In the genomic region with DNA sequence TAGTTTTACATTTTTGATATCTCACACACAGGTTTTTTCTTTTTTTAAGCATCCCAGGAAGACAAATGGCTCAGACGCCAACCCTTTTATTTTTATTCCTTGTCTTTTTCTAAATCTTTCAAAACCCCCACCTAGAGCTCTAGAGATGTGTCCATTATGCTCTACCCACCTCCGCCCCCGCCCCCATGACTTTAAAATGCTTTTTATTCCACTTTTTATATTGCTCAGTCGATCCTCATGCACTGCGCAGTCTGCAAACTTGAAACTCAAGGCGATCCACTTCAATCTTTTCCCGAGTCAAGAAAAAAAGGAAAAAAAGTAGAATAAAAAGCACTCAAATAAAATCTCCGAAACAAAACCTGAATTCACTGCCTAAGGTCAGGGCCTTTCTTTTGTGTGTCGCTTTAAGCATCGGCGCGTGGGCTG, we compare ENCODE assay signal across 8 cellular contexts. TPM values are rescaled to one million over a fixed set of nuclear protein-coding genes. Genes with fewer than 3 reads are reported as not detected.
DNase-seq lines count a peak whose midpoint lies in the region; ATAC-seq and TF ChIP-seq lines count a peak whose summit lies in the region.

No MANE protein-coding gene starts in this region.

- TF ChIP-seq CTCF in DND-41 (IDR thresholded peaks at IDR 0.05; ENCODE audit: borderline replicate concordance, extremely low read depth, low read length, poor library complexity, severe bottlenecking) (no peak), chondrocyte (IDR thresholded peaks at IDR 0.05) (no peak)

- H3K4me1 Mint-ChIP-seq in chondrocyte (ENCODE audit: low read depth) = peaks cover 59% of the 10 kb centered on the region

- H4K20me1 ChIP-seq in DND-41 (ENCODE audit: insufficient read depth, low read length) = peaks cover 11% of the 10 kb centered on the region; the same call in 1 of the 2 replicates

- peak overlapping the region; percentile 50 to 83; a peak in 3 of 4 replicates for H3K4me3 ChIP-seq in DND-41 (ENCODE audit: low read depth in 1 of 2, low read length in 2 of 2)
- H3K4me3 ChIP-seq in HUES6 (ENCODE audit: low read depth, low read length) = peak overlapping the region; percentile 92
- H3K4me3 ChIP-seq in muscle layer of duodenum (ENCODE audit: low read depth in 1 of 2, low read length in 2 of 2) = peak overlapping the region; percentile 73 to 100

- ATAC-seq in DND-41 (ENCODE audit: insufficient read depth, low read depth) (peak; percentile 18), HG02763 (IDR thresholded peaks at IDR 0.05; ENCODE audit: unreplicated experiment) (no peak), HG02610 (IDR thresholded peaks at IDR 0.05; ENCODE audit: unreplicated experiment) (no peak)

- peak overlapping the region; percentile 70 for H3K9ac ChIP-seq in DND-41 (ENCODE audit: low read depth, low read length)
- peak overlapping the region; percentile 90 for H3K9ac ChIP-seq in HUES6 (ENCODE audit: low read length)

- H3K79me2 ChIP-seq in DND-41 (ENCODE audit: insufficient read depth, low read length) = peaks cover 64% of the 10 kb centered on the region

- H2AFZ ChIP-seq in DND-41 (ENCODE audit: low read depth, low read length) = peak overlapping the region; percentile 51; the same call in 1 of the 2 replicates

- H3K27me3 ChIP-seq in DND-41 (ENCODE audit: insufficient read depth, low read length, poor library complexity) (no peaks in the 10 kb centered on the region), HUES6 (ENCODE audit: control insufficient read depth, insufficient read depth, low read length) (no peaks in the 10 kb centered on the region), muscle layer of duodenum (ENCODE audit: low read depth, low read length) (no peaks in the 10 kb centered on the region)

- H3K27ac ChIP-seq in DND-41 (ENCODE audit: low read length) (peak overlapping the region; percentile 90), HUES6 (ENCODE audit: low read depth, low read length) (peak overlapping the region; percentile 97), muscle layer of duodenum (ENCODE audit: low read length) (peak overlapping the region; percentile 100)

- no peaks in the 10 kb centered on the region for H3K27me3 Mint-ChIP-seq in chondrocyte (ENCODE audit: low read depth)

- peak overlapping the region; percentile 85 for H3K4me3 Mint-ChIP-seq in chondrocyte (ENCODE audit: unreplicated experiment)

- H3K36me3 ChIP-seq in DND-41 (ENCODE audit: insufficient read depth, low read length) = no peaks in the 10 kb centered on the region
- no peaks in the 10 kb centered on the region for H3K36me3 ChIP-seq in HUES6 (ENCODE audit: control insufficient read depth, insufficient read depth, low read length)
- peaks cover 0 to 4% of the 10 kb centered on the region in 2 donors for H3K36me3 ChIP-seq in muscle layer of duodenum (ENCODE audit: control insufficient read depth in 1 of 2, insufficient read depth in 2 of 2, low read length in 2 of 2)

- peak overlapping the region; percentile 72 for H3K4me2 ChIP-seq in DND-41 (ENCODE audit: insufficient read depth, low read length)

- H3K4me1 ChIP-seq in DND-41 (ENCODE audit: insufficient read depth, low read length) (peaks cover 33% of the 10 kb centered on the region), HUES6 (ENCODE audit: control insufficient read depth, insufficient read depth, low read length) (peaks cover 31% of the 10 kb centered on the region), muscle layer of duodenum (ENCODE audit: control insufficient read depth in 1 of 2, insufficient read depth in 2 of 2, low read length in 2 of 2) (peaks cover 15 to 26% of the 10 kb centered on the region in 2 donors)

- peak overlapping the region; percentile 98 for H3K27ac Mint-ChIP-seq in chondrocyte (ENCODE audit: unreplicated experiment)

- DNase-seq in DND-41 (no peak), chondrocyte (ENCODE audit: low spot score) (no peak), NCI-H1105 (lab: John Stamatoyannopoulos, UW) (no peak), superior temporal gyrus (ENCODE audit: extremely low spot score) (no peak)

- no peaks in the 10 kb centered on the region for H3K36me3 Mint-ChIP-seq in chondrocyte (ENCODE audit: low read depth)

- H3K9me3 Mint-ChIP-seq in chondrocyte (ENCODE audit: low read depth) = no peaks in the 10 kb centered on the region

- H3K9me3 ChIP-seq in DND-41 (ENCODE audit: insufficient read depth, low read length, severe bottlenecking) (no peaks in the 10 kb centered on the region), HUES6 (ENCODE audit: control insufficient read depth, insufficient read depth, low read depth, low read length) (no peaks in the 10 kb centered on the region), muscle layer of duodenum (ENCODE audit: control insufficient read depth in 1 of 2, low read length in 2 of 2) (no peaks in the 10 kb centered on the region)

RNA-seq across cellular contexts. Expression of a gene that starts 0.4 kb away (rescaled TPM):
- 27.9 to 35.9 TPM (median 28.7 TPM) in 3 replicates for total RNA-seq in chondrocyte

RNA-seq across cellular contexts. Expression of a gene that starts 44.6 kb away (rescaled TPM):
- total RNA-seq in chondrocyte = 3.7 to 4.2 TPM (median 3.9 TPM) in 3 replicates

RNA-seq across cellular contexts. Expression of a gene that starts 45.2 kb away (rescaled TPM):
- 24.6 to 27.1 TPM (median 27.0 TPM) in 3 replicates for total RNA-seq in chondrocyte
